Comparison of ENCODE assay signal across 1 cellular context in the genomic region with DNA sequence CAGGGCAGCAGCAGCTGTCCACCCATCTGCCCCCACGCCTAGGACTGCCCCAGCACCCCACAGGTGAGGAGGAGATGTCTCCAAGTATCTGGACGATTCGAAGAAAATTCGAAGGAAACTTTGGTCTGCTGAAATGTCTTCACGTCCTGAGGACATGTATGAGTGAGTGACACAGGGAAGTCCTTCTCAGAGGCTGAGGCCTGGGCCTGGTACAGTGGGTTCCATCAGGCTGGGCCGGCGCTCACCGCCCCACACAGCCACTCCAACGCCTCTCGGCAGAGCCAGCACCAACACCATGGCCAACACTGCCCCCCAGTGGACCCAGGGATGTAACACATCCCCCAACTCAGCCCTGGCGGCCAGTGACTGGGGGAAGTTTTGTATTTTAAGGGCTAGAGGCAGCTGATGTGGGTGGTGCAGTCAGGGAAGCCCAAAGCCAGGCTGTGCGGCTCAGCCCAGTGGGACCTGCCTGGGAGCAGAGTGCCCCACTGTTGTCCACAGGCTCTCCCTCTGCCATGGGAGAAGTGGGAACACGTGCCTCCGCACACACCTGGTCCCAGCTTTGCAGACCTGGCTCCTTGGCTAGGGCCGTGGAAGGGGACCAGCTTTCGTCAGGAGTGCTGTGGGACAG.
A peak's percentile ranks its signal among the peaks of the same experiment; 100 is the strongest.
TF ChIP-seq lines count a peak whose summit lies in the region.

No MANE protein-coding gene starts in this region.

TF ChIP-seq in HepG2, 621 proteins besides CTCF, POLR2A, EP300 and RAD21 (continued from another document and continues in another):
- TF ChIP-seq FOXO1 (CRISPR knock-in tag; IDR thresholded peaks at IDR 0.05) (peak; percentile 41; the same call in 1 of the 2 replicates), SAP130 (CRISPR knock-in tag; IDR thresholded peaks at IDR 0.05; ENCODE audit: low read depth) (peak; percentile 75), ZFP1 (CRISPR knock-in tag; IDR thresholded peaks at IDR 0.05) (no peak), ZC3H13 (CRISPR knock-in tag; IDR thresholded peaks at IDR 0.05) (no peak), SOX6 (IDR thresholded peaks at IDR 0.05) (no peak), SOX6 (CRISPR knock-in tag; IDR thresholded peaks at IDR 0.05) (peak; percentile 65), HOXA3 (CRISPR knock-in tag; IDR thresholded peaks at IDR 0.05) (peak; percentile 75; the same call in 1 of the 2 replicates), ZNF12 (CRISPR knock-in tag; IDR thresholded peaks at IDR 0.05) (no peak), NKX3-1 (CRISPR knock-in tag; IDR thresholded peaks at IDR 0.05) (no peak), PCBP2 (optimal IDR thresholded peaks at IDR 0.05; ENCODE audit: low read depth, low read length, poor library complexity, severe bottlenecking) (no peak), ZNF317 (CRISPR knock-in tag; IDR thresholded peaks at IDR 0.05) (no peak), SIX1 (CRISPR knock-in tag; IDR thresholded peaks at IDR 0.05; ENCODE audit: borderline replicate concordance) (no peak), ZNF775 (CRISPR knock-in tag; IDR thresholded peaks at IDR 0.05; ENCODE audit: borderline replicate concordance) (no peak), KLF11 (CRISPR knock-in tag; IDR thresholded peaks at IDR 0.05) (0 out of 2 replicates have a peak, but pooled peaks have one; percentile 62), HOXA7 (CRISPR knock-in tag; IDR thresholded peaks at IDR 0.05) (no peak), THYN1 (CRISPR knock-in tag; IDR thresholded peaks at IDR 0.05; ENCODE audit: borderline replicate concordance, low read depth) (no peak), LCORL (IDR thresholded peaks at IDR 0.05) (no peak), LCORL (CRISPR knock-in tag; IDR thresholded peaks at IDR 0.05) (peak; percentile 86), ETV6 (CRISPR knock-in tag; conservative IDR thresholded peaks at IDR 0.05) (no peak; the same call in 1 of the 2 replicates), ZFAT (CRISPR knock-in tag; conservative IDR thresholded peaks at IDR 0.05) (no peak), ZNF713 (CRISPR knock-in tag; IDR thresholded peaks at IDR 0.05) (no peak), ARID2 (CRISPR knock-in tag; IDR thresholded peaks at IDR 0.05; ENCODE audit: borderline replicate concordance) (peak; percentile 80; the same call in 1 of the 2 replicates), MED1 (CRISPR knock-in tag; IDR thresholded peaks at IDR 0.05) (peak; percentile 57; the same call in 1 of the 2 replicates), ZNF577 (CRISPR knock-in tag; IDR thresholded peaks at IDR 0.05; ENCODE audit: borderline replicate concordance, low read depth) (no peak), ELF4 (CRISPR knock-in tag; IDR thresholded peaks at IDR 0.05; ENCODE audit: borderline replicate concordance) (no peak)
- TF ChIP-seq, protein P1, sequence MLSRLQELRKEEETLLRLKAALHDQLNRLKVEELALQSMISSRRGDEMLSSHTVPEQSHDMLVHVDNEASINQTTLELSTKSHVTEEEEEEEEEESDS (CRISPR knock-in tag; IDR thresholded peaks at IDR 0.05; ENCODE audit: borderline replicate concordance) = no peak
- TF ChIP-seq, protein P2, sequence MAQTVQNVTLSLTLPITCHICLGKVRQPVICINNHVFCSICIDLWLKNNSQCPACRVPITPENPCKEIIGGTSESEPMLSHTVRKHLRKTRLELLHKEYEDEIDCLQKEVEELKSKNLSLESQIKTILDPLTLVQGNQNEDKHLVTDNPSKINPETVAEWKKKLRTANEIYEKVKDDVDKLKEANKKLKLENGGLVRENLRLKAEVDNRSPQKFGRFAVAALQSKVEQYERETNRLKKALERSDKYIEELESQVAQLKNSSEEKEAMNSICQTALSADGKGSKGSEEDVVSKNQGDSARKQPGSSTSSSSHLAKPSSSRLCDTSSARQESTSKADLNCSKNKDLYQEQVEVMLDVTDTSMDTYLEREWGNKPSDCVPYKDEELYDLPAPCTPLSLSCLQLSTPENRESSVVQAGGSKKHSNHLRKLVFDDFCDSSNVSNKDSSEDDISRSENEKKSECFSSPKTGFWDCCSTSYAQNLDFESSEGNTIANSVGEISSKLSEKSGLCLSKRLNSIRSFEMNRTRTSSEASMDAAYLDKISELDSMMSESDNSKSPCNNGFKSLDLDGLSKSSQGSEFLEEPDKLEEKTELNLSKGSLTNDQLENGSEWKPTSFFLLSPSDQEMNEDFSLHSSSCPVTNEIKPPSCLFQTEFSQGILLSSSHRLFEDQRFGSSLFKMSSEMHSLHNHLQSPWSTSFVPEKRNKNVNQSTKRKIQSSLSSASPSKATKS (CRISPR knock-in tag; IDR thresholded peaks at IDR 0.05) = no peak
- TF ChIP-seq, protein P3, sequence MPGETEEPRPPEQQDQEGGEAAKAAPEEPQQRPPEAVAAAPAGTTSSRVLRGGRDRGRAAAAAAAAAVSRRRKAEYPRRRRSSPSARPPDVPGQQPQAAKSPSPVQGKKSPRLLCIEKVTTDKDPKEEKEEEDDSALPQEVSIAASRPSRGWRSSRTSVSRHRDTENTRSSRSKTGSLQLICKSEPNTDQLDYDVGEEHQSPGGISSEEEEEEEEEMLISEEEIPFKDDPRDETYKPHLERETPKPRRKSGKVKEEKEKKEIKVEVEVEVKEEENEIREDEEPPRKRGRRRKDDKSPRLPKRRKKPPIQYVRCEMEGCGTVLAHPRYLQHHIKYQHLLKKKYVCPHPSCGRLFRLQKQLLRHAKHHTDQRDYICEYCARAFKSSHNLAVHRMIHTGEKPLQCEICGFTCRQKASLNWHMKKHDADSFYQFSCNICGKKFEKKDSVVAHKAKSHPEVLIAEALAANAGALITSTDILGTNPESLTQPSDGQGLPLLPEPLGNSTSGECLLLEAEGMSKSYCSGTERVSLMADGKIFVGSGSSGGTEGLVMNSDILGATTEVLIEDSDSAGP (CRISPR knock-in tag; IDR thresholded peaks at IDR 0.05; ENCODE audit: borderline replicate concordance) = peak; percentile 81
- TF ChIP-seq, protein P4, sequence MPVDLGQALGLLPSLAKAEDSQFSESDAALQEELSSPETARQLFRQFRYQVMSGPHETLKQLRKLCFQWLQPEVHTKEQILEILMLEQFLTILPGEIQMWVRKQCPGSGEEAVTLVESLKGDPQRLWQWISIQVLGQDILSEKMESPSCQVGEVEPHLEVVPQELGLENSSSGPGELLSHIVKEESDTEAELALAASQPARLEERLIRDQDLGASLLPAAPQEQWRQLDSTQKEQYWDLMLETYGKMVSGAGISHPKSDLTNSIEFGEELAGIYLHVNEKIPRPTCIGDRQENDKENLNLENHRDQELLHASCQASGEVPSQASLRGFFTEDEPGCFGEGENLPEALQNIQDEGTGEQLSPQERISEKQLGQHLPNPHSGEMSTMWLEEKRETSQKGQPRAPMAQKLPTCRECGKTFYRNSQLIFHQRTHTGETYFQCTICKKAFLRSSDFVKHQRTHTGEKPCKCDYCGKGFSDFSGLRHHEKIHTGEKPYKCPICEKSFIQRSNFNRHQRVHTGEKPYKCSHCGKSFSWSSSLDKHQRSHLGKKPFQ (CRISPR knock-in tag; IDR thresholded peaks at IDR 0.05; ENCODE audit: insufficient replicate concordance) = no peak
- TF ChIP-seq, protein P5, sequence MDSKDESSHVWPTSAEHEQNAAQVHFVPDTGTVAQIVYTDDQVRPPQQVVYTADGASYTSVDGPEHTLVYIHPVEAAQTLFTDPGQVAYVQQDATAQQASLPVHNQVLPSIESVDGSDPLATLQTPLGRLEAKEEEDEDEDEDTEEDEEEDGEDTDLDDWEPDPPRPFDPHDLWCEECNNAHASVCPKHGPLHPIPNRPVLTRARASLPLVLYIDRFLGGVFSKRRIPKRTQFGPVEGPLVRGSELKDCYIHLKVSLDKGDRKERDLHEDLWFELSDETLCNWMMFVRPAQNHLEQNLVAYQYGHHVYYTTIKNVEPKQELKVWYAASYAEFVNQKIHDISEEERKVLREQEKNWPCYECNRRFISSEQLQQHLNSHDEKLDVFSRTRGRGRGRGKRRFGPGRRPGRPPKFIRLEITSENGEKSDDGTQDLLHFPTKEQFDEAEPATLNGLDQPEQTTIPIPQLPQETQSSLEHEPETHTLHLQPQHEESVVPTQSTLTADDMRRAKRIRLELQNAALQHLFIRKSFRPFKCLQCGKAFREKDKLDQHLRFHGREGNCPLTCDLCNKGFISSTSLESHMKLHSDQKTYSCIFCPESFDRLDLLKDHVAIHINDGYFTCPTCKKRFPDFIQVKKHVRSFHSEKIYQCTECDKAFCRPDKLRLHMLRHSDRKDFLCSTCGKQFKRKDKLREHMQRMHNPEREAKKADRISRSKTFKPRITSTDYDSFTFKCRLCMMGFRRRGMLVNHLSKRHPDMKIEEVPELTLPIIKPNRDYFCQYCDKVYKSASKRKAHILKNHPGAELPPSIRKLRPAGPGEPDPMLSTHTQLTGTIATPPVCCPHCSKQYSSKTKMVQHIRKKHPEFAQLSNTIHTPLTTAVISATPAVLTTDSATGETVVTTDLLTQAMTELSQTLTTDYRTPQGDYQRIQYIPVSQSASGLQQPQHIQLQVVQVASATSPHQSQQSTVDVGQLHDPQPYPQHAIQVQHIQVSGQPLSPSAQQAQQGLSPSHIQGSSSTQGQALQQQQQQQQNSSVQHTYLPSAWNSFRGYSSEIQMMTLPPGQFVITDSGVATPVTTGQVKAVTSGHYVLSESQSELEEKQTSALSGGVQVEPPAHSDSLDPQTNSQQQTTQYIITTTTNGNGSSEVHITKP (CRISPR knock-in tag; IDR thresholded peaks at IDR 0.05; ENCODE audit: low read depth) = no peak
- TF ChIP-seq, protein P6, sequence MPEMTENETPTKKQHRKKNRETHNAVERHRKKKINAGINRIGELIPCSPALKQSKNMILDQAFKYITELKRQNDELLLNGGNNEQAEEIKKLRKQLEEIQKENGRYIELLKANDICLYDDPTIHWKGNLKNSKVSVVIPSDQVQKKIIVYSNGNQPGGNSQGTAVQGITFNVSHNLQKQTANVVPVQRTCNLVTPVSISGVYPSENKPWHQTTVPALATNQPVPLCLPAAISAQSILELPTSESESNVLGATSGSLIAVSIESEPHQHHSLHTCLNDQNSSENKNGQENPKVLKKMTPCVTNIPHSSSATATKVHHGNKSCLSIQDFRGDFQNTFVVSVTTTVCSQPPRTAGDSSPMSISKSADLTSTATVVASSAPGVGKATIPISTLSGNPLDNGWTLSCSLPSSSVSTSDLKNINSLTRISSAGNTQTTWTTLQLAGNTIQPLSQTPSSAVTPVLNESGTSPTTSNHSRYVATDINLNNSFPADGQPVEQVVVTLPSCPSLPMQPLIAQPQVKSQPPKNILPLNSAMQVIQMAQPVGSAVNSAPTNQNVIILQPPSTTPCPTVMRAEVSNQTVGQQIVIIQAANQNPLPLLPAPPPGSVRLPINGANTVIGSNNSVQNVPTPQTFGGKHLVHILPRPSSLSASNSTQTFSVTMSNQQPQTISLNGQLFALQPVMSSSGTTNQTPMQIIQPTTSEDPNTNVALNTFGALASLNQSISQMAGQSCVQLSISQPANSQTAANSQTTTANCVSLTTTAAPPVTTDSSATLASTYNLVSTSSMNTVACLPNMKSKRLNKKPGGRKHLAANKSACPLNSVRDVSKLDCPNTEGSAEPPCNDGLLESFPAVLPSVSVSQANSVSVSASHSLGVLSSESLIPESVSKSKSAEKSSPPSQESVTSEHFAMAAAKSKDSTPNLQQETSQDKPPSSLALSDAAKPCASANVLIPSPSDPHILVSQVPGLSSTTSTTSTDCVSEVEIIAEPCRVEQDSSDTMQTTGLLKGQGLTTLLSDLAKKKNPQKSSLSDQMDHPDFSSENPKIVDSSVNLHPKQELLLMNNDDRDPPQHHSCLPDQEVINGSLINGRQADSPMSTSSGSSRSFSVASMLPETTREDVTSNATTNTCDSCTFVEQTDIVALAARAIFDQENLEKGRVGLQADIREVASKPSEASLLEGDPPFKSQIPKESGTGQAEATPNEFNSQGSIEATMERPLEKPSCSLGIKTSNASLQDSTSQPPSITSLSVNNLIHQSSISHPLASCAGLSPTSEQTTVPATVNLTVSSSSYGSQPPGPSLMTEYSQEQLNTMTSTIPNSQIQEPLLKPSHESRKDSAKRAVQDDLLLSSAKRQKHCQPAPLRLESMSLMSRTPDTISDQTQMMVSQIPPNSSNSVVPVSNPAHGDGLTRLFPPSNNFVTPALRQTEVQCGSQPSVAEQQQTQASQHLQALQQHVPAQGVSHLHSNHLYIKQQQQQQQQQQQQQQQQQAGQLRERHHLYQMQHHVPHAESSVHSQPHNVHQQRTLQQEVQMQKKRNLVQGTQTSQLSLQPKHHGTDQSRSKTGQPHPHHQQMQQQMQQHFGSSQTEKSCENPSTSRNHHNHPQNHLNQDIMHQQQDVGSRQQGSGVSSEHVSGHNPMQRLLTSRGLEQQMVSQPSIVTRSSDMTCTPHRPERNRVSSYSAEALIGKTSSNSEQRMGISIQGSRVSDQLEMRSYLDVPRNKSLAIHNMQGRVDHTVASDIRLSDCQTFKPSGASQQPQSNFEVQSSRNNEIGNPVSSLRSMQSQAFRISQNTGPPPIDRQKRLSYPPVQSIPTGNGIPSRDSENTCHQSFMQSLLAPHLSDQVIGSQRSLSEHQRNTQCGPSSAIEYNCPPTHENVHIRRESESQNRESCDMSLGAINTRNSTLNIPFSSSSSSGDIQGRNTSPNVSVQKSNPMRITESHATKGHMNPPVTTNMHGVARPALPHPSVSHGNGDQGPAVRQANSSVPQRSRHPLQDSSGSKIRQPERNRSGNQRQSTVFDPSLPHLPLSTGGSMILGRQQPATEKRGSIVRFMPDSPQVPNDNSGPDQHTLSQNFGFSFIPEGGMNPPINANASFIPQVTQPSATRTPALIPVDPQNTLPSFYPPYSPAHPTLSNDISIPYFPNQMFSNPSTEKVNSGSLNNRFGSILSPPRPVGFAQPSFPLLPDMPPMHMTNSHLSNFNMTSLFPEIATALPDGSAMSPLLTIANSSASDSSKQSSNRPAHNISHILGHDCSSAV (CRISPR knock-in tag; IDR thresholded peaks at IDR 0.05; ENCODE audit: borderline replicate concordance) = no peak
- TF ChIP-seq, protein P7, sequence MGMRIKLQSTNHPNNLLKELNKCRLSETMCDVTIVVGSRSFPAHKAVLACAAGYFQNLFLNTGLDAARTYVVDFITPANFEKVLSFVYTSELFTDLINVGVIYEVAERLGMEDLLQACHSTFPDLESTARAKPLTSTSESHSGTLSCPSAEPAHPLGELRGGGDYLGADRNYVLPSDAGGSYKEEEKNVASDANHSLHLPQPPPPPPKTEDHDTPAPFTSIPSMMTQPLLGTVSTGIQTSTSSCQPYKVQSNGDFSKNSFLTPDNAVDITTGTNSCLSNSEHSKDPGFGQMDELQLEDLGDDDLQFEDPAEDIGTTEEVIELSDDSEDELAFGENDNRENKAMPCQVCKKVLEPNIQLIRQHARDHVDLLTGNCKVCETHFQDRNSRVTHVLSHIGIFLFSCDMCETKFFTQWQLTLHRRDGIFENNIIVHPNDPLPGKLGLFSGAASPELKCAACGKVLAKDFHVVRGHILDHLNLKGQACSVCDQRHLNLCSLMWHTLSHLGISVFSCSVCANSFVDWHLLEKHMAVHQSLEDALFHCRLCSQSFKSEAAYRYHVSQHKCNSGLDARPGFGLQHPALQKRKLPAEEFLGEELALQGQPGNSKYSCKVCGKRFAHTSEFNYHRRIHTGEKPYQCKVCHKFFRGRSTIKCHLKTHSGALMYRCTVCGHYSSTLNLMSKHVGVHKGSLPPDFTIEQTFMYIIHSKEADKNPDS (CRISPR knock-in tag; IDR thresholded peaks at IDR 0.05) = no peak
